15 cellular contexts compared by ENCODE assay signal in genomic region chr20:48801197-48801596, GRCh38. TPM values are rescaled to one million over a fixed set of nuclear protein-coding genes. Genes with fewer than 3 reads are reported as not detected.
DNase-seq lines count a peak whose midpoint lies in the region; ATAC-seq and TF ChIP-seq lines count a peak whose summit lies in the region.
"Had no signal": no experiment of that assay in that cellular context is flagged by ENCODE, and none has a peak within 500 bp of the region (broad histone marks: within the 10 kb centered on the region; RNA-seq: fewer than 3 reads in every experiment).

No MANE protein-coding gene starts in this region.

- H3K36me3 Mint-ChIP-seq in activated B cell treated with CpG ODN at 0.5 μM for 24 hours (ENCODE audit: low read depth), result peaks cover 31% of the 10 kb centered on the region
- H3K36me3 Mint-ChIP-seq in memory B cell, result peaks cover 19% of the 10 kb centered on the region
- H3K36me3 Mint-ChIP-seq in stimulated activated naive B cell treated with anti-CD40 and anti-IgM and Interleukin-4, amounts not matched to agents 10 μg/mL and 1 μg/mL and 100 μg/mL, for 72 hours, result peaks cover 17 to 26% of the 10 kb centered on the region in 2 donors

- peaks cover 82% of the 10 kb centered on the region for H3K4me1 Mint-ChIP-seq in activated B cell treated with CpG ODN at 0.5 μM for 24 hours
- H3K4me1 Mint-ChIP-seq in memory B cell, result peaks cover 55% of the 10 kb centered on the region
- peaks cover 56 to 66% of the 10 kb centered on the region in 2 donors for H3K4me1 Mint-ChIP-seq in stimulated activated naive B cell treated with anti-CD40 and anti-IgM and Interleukin-4, amounts not matched to agents 10 μg/mL and 1 μg/mL and 100 μg/mL, for 72 hours

- H3K27ac Mint-ChIP-seq in activated B cell treated with CpG ODN at 0.5 μM for 24 hours (peak overlapping the region; percentile 46), memory B cell (peak overlapping the region; percentile 79)
- H3K27ac Mint-ChIP-seq in stimulated activated naive B cell treated with anti-CD40 and anti-IgM and Interleukin-4, amounts not matched to agents 10 μg/mL and 1 μg/mL and 100 μg/mL, for 72 hours, result peak overlapping the region; percentile 42
- H3K27ac Mint-ChIP-seq: HFFc6 had no signal

- POLR2A ChIA-PET in activated B cell treated with CpG ODN at 0.5 μM for 24 hours (lab: Charles Lee), result interaction anchor here (0.7 to 1.4 kb wide), 5 partner anchors 12 to 80 kb away, joined by 3 to 6 read pairs (median 4); no protein-coding TSS in a partner anchor

- no peak for TF ChIP-seq CTCF in activated B cell treated with CpG ODN at 0.5 μM for 24 hours (IDR thresholded peaks at IDR 0.05)

- CTCF ChIA-PET in activated B cell treated with CpG ODN at 0.5 μM for 24 hours (lab: Charles Lee), result no interaction called here

- no peaks in the 10 kb centered on the region for H3K27me3 Mint-ChIP-seq in activated B cell treated with CpG ODN at 0.5 μM for 24 hours
- H3K27me3 Mint-ChIP-seq in memory B cell, result no peaks in the 10 kb centered on the region
- no peaks in the 10 kb centered on the region for H3K27me3 Mint-ChIP-seq in stimulated activated naive B cell treated with anti-CD40 and anti-IgM and Interleukin-4, amounts not matched to agents 10 μg/mL and 1 μg/mL and 100 μg/mL, for 72 hours

- no peaks in the 10 kb centered on the region for H3K9me3 Mint-ChIP-seq in activated B cell treated with CpG ODN at 0.5 μM for 24 hours
- H3K9me3 Mint-ChIP-seq in memory B cell, result peaks cover 5% of the 10 kb centered on the region
- peaks cover 0 to 2% of the 10 kb centered on the region in 2 donors for H3K9me3 Mint-ChIP-seq in stimulated activated naive B cell treated with anti-CD40 and anti-IgM and Interleukin-4, amounts not matched to agents 10 μg/mL and 1 μg/mL and 100 μg/mL, for 72 hours
- H3K9me3 Mint-ChIP-seq: HFFc6 had no signal

- DNase-seq in activated effector memory CD4-positive, alpha-beta T cell treated with anti-CD3 and anti-CD28 coated beads, Interleukin-2, amount 50 U/mL, for 16 hours, result peak; percentile 60
- DNase-seq in activated effector memory CD4-positive, alpha-beta T cell treated with Interleukin-2 at 50 U/mL for 16 hours, result no peak
- DNase-seq in activated B cell treated with CpG ODN at 0.5 μM for 24 hours (no peak), memory B cell (ENCODE audit: low spot score in 2 of 2) (no peak), inferior parietal cortex (ENCODE audit: extremely low spot score) (no peak), NCI-H446 (lab: John Stamatoyannopoulos, UW) (no peak), AML-193 (lab: John Stamatoyannopoulos, UW) (no peak)
- no peak for DNase-seq in stimulated activated naive B cell treated with anti-CD40 and anti-IgM and Interleukin-4, amounts not matched to agents 10 μg/mL and 1 μg/mL and 100 μg/mL, for 72 hours
- DNase-seq: GOT3, HFFc6, NCI-H1417 treated with DMSO at 0.1 percent for 48 hours, NCI-H2029, NCI-H510A treated with DMSO at 0.1 percent for 48 hours, SIG-M5 had no signal

- ATAC-seq in activated B cell treated with CpG ODN at 0.5 μM for 24 hours (ENCODE audit: low read depth) (no peak), memory B cell (ENCODE audit: low read depth) (no peak)
- ATAC-seq in stimulated activated naive B cell treated with anti-CD40 and anti-IgM and Interleukin-4, amounts not matched to agents 10 μg/mL and 1 μg/mL and 100 μg/mL, for 72 hours (replicated peaks), result peak in 1 of 2 donors; percentile 18
- ATAC-seq: HepG2 had no signal

- H3K4me3 Mint-ChIP-seq in activated B cell treated with CpG ODN at 0.5 μM for 24 hours, result no peak overlapping the region
- peak overlapping the region; percentile 32 for H3K4me3 Mint-ChIP-seq in memory B cell
- no peak overlapping the region for H3K4me3 Mint-ChIP-seq in stimulated activated naive B cell treated with anti-CD40 and anti-IgM and Interleukin-4, amounts not matched to agents 10 μg/mL and 1 μg/mL and 100 μg/mL, for 72 hours
- H3K4me3 Mint-ChIP-seq: HFFc6 had no signal

- intact Hi-C loops in activated B cell treated with CpG ODN at 0.5 μM for 24 hours (cut with micrococcal nuclease), result loop anchor here (2.0 kb wide), 1 partner anchor 14 kb away; no protein-coding TSS in a partner anchor

RNA-seq across cellular contexts. Expression of gene PREX1, which starts 26.6 kb away (rescaled TPM):
- 65.0 and 71.4 TPM in 2 replicates for total RNA-seq in activated B cell treated with CpG ODN at 0.5 μM for 24 hours
